14 cellular contexts compared by ENCODE assay signal in the genomic region with DNA sequence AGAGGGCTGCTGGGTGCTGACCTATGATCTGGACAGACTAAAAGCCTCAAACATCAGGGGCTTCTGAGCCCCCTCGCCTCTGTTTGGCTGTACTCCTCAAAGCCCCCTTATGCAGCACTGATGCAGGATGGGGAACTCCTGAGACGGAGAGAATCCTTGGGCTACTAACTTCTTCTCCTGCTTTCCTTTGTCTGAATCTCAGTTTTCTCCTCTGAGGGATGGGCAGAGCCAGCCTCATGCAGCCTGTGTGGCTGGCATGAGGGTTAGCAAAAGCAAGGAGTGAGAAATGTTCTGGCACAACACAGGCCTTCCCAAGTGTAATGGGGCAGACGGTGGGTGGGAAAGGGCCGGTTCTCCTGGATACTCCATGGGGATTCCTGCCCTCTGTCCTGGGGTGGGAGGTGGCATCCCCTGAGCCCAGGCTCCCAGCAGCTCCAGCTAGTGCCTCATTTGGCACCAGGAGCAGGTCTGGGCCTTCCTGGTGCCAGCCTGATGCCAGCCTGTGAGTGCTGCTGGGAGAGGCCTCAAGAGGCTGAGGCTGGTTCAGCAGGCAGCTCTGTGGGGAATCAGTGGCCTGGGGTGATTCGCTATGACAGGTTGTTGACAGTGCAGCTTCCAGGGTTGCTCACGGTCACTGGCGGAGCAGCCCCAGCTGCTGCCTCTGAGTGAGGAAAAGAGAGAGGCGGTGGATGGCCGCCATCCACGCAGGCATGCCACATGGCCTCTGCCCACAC. TPM values are rescaled to one million over a fixed set of nuclear protein-coding genes. Genes with fewer than 3 reads are reported as not detected.
DNase-seq lines count a peak whose midpoint lies in the region; ATAC-seq, FAIRE-seq and TF ChIP-seq lines count a peak whose summit lies in the region.
"Had no signal": no experiment of that assay in that cellular context is flagged by ENCODE, and none has a peak within 500 bp of the region (broad histone marks: within the 10 kb centered on the region; RNA-seq: fewer than 3 reads in every experiment).

No MANE protein-coding gene starts in this region.

- intact Hi-C loops in heart left ventricle (cut with DNase I) = loop anchor here in 8 of 10 donors (2.0 to 10.0 kb wide), 6 partner anchors 172 to 432 kb away; a partner anchor contains a TSS

- DNase-seq in NCI-H1092 treated with DMSO at 0.1 percent for 48 hours (lab: John Stamatoyannopoulos, UW) = peak; percentile 27
- DNase-seq in NCI-H1092 (lab: John Stamatoyannopoulos, UW) = no peak
- peak; percentile 32 for DNase-seq in RWPE1 (ENCODE audit: low spot score)
- DNase-seq in heart left ventricle = peak; percentile 48 to 86 (median 76)
- peak in 1 of 2 donors; percentile 47 for DNase-seq in stimulated activated effector memory CD8-positive, alpha-beta T cell treated with anti-CD3 and anti-CD28 coated beads, Interleukin-12 subunit alpha, Interleukin-12 subunit beta, amount 100 ng/mL, for 72 hours (ENCODE audit: low spot score in 2 of 2)
- DNase-seq in D721Med (ENCODE audit: insufficient read length, low spot score) = no peak
- DNase-seq in NCI-H187 treated with DMSO at 0.1 percent for 48 hours (lab: John Stamatoyannopoulos, UW) = no peak
- no peak for DNase-seq in ACHN
- DNase-seq: activated gamma-delta T cell treated with Interleukin-2 at 50 U/mL for 16 hours, naive B cell, NCI-H1105 treated with DMSO at 0.1 percent for 48 hours had no signal

- no peaks in the 10 kb centered on the region for H3K9me3 ChIP-seq in heart left ventricle

- no peak for FAIRE-seq in D721Med (lab: Jason Lieb, UNC)
- FAIRE-seq: A204.1, endometrium, GM18507 had no signal

- ATAC-seq in heart left ventricle = peak; percentile 79 to 91 (median 88)
- ATAC-seq in stimulated activated effector memory CD8-positive, alpha-beta T cell treated with anti-CD3 and anti-CD28 coated beads, Interleukin-12 subunit alpha, Interleukin-12 subunit beta, amount 100 ng/mL, for 72 hours = peak; percentile 4

- H3K4me1 Mint-ChIP-seq in stimulated activated effector memory CD8-positive, alpha-beta T cell treated with anti-CD3 and anti-CD28 coated beads, Interleukin-12 subunit alpha, Interleukin-12 subunit beta, amount 100 ng/mL, for 72 hours = peaks cover 25% of the 10 kb centered on the region

- no peaks in the 10 kb centered on the region for H3K9me3 Mint-ChIP-seq in stimulated activated effector memory CD8-positive, alpha-beta T cell treated with anti-CD3 and anti-CD28 coated beads, Interleukin-12 subunit alpha, Interleukin-12 subunit beta, amount 100 ng/mL, for 72 hours
- H3K9me3 Mint-ChIP-seq: naive B cell had no signal

- 53 to 58% (median 57%) methylated on average over 7 to 10 of the region's 10 CpGs for WGBS in heart left ventricle, 4 donors

- CTCF ChIA-PET in RWPE1 (lab: Yijun Ruan, JAX) = no interaction called here

- H3K36me3 ChIP-seq in heart left ventricle = no peaks in the 10 kb centered on the region

- no peaks in the 10 kb centered on the region for H3K27me3 ChIP-seq in heart left ventricle

- TF ChIP-seq POLR2A in heart left ventricle (IDR thresholded peaks at IDR 0.05) = no peak

- no peak overlapping the region for H3K4me3 Mint-ChIP-seq in stimulated activated effector memory CD8-positive, alpha-beta T cell treated with anti-CD3 and anti-CD28 coated beads, Interleukin-12 subunit alpha, Interleukin-12 subunit beta, amount 100 ng/mL, for 72 hours

- H3K27ac ChIP-seq in RWPE1 = no peak overlapping the region
- peak overlapping the region in 8 of 12 donors; percentile 34 to 72 (median 52) for H3K27ac ChIP-seq in heart left ventricle

- in situ Hi-C loops in ACHN (cut with HindIII; ENCODE audit: low pct_ligation_motif_present, low pct_unique_long_range_greater_than_20kb, low sequenced_read_pairs) = no loop called here

- no peak overlapping the region for H3K4me3 ChIP-seq in heart left ventricle

- H3K36me3 Mint-ChIP-seq in stimulated activated effector memory CD8-positive, alpha-beta T cell treated with anti-CD3 and anti-CD28 coated beads, Interleukin-12 subunit alpha, Interleukin-12 subunit beta, amount 100 ng/mL, for 72 hours = peaks cover 10% of the 10 kb centered on the region
- H3K36me3 Mint-ChIP-seq: naive B cell had no signal

- peak overlapping the region; percentile 20 for H3K27ac Mint-ChIP-seq in stimulated activated effector memory CD8-positive, alpha-beta T cell treated with anti-CD3 and anti-CD28 coated beads, Interleukin-12 subunit alpha, Interleukin-12 subunit beta, amount 100 ng/mL, for 72 hours

- POLR2A ChIA-PET in RWPE1 (lab: Yijun Ruan, JAX; ENCODE audit: low non-redundant PET) = no interaction called here

- TF ChIP-seq CTCF in RWPE1 (conservative IDR thresholded peaks at IDR 0.05; ENCODE audit: low read depth) (no peak), heart left ventricle (IDR thresholded peaks at IDR 0.05) (no peak), D721Med (IDR thresholded peaks at IDR 0.05; ENCODE audit: insufficient read depth, missing control alignments) (no peak)

- peaks cover 0 to 19% (median 2%) of the 10 kb centered on the region in 12 donors for H3K4me1 ChIP-seq in heart left ventricle

RNA-seq across cellular contexts. Expression of a gene that starts 4.0 kb away (rescaled TPM):
- 10 to 100 TPM; 29.8 to 49.7 (median 45.3) TPM for total RNA-seq in heart left ventricle
- polyA plus RNA-seq in heart left ventricle = 10 to 100 TPM; 35.5 to 43.7 TPM

Comparison
In these comparisons a context has a peak if more than half of its experiments do, and no peak if none do; other contexts are left out.
1. DNase-seq: peak in NCI-H1092 treated with DMSO at 0.1 percent for 48 hours (single experiment), RWPE1 (single experiment) and heart left ventricle (5 of 5); none in NCI-H1092 (single experiment), D721Med (single experiment), NCI-H187 treated with DMSO at 0.1 percent for 48 hours (single experiment) and ACHN (single experiment).